ENCODE assay signal across 17 cellular contexts in genomic region chr10:92263396-92263795, GRCh38. TPM values are rescaled to one million over a fixed set of nuclear protein-coding genes. Genes with fewer than 3 reads are reported as not detected.
A peak's percentile ranks its signal among the peaks of the same experiment; 100 is the strongest.
DNase-seq lines count a peak whose midpoint lies in the region; ATAC-seq, FAIRE-seq and TF ChIP-seq lines count a peak whose summit lies in the region.
"Had no signal": no experiment of that assay in that cellular context is flagged by ENCODE, and none has a peak within 500 bp of the region (broad histone marks: within the 10 kb centered on the region; RNA-seq: fewer than 3 reads in every experiment).

No MANE protein-coding gene starts in this region.

- H3K36me3 ChIP-seq in bronchial epithelial cell (ENCODE audit: control insufficient read depth, insufficient read depth, low read length): no peaks in the 10 kb centered on the region
- H3K36me3 ChIP-seq: BE2C, HAP-1 had no signal

- FAIRE-seq in bronchial epithelial cell (lab: Jason Lieb, UNC): no peak
- FAIRE-seq: HTR-8/SVneo, K562 had no signal

- no peaks in the 10 kb centered on the region for H3K27me3 ChIP-seq in bronchial epithelial cell (ENCODE audit: control insufficient read depth, insufficient read depth, low read length)
- H3K27me3 ChIP-seq: BE2C had no signal

- TF ChIP-seq CTCF in LNCaP clone FGC (IDR thresholded peaks at IDR 0.05; ENCODE audit: control insufficient read depth, extremely low read depth, insufficient read depth) (no peak), bronchial epithelial cell (IDR thresholded peaks at IDR 0.05; ENCODE audit: insufficient read depth, low read length, severe bottlenecking) (no peak)

- no peak overlapping the region for H3K4me3 ChIP-seq in LNCaP clone FGC (ENCODE audit: low read depth, low read length)
- H3K4me3 ChIP-seq in bronchial epithelial cell (ENCODE audit: low read depth, low read length): no peak overlapping the region
- H3K4me3 ChIP-seq: GM23248, HAP-1, K562 had no signal

- DNase-seq in LNCaP clone FGC (ENCODE audit: low read depth) (peak; percentile 54), bronchial epithelial cell (ENCODE audit: low read depth) (peak; percentile 33), AML-193 (lab: John Stamatoyannopoulos, UW) (no peak), GDM1 (lab: John Stamatoyannopoulos, UW) (no peak)
- DNase-seq: BE2C; C1 segment of cervical spinal cord; CD4-positive, alpha-beta T cell; DMS153; DMS79; GF-D8; GM23248; IMR-90 had no signal

- ATAC-seq in esophagus mucosa: peak; percentile 74
- ATAC-seq in GM18511 (IDR thresholded peaks at IDR 0.05; ENCODE audit: unreplicated experiment): no peak
- ATAC-seq: K562 had no signal

RNA-seq across cellular contexts. Expression of gene CPEB3, which starts 27.5 kb away (rescaled TPM):
- total RNA-seq in bronchial epithelial cell (2.4 and 3.3 TPM in 2 replicates), esophagus mucosa (5.1 TPM)

RNA-seq across cellular contexts. Expression of gene MARCHF5, which starts 27.6 kb away (rescaled TPM):
- 23.2 and 26.8 TPM in 2 replicates for total RNA-seq in bronchial epithelial cell
- total RNA-seq in esophagus mucosa: 42.9 TPM

Comparison
In these comparisons a context has a peak if more than half of its experiments do, and no peak if none do; other contexts are left out.
1. DNase-seq: peak in LNCaP clone FGC (single experiment) and bronchial epithelial cell (single experiment); none in AML-193 (0 of 2) and GDM1 (single experiment).